23 cellular contexts compared by ENCODE assay signal in the genomic region with DNA sequence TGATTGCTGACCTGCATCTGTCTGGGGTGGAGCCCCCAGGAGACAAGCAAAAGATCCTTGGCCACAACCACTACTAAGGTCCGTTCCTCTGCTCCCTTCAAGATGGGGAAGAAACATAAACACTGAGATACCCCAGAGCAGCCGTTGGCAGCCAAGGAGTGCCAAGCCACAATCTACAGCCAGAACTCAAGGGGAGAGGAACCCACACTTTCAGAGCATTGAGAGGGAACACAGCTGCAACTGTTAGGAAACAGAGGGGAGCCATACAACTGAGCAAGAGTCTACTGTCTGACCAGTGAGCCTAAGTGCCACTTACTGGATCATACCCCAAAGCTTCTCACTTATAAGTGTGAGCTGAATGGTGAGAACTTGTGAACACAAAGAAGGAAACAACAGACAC. TPM values are rescaled to one million over a fixed set of nuclear protein-coding genes. Genes with fewer than 3 reads are reported as not detected.
"Had no signal": no experiment of that assay in that cellular context is flagged by ENCODE, and none has a peak within 500 bp of the region (broad histone marks: within the 10 kb centered on the region; RNA-seq: fewer than 3 reads in every experiment).

No MANE protein-coding gene starts in this region.

- H3K36me3 ChIP-seq: SJSA1 had no signal

- H3K4me3 ChIP-seq: SJSA1, SK-N-MC had no signal

- ATAC-seq: HepG2, T-cell had no signal

- H3K27me3 ChIP-seq: SJSA1 had no signal

- DNase-seq: KBM-7, MM.1S, NCI-H1092 treated with DMSO at 0.1 percent for 48 hours, NCI-H1417 treated with DMSO at 0.1 percent for 48 hours, NCI-H146, NCI-H1694 treated with DMSO at 0.1 percent for 48 hours, NCI-H2029, NCI-H2081 treated with DMSO at 0.1 percent for 48 hours, NCI-H2171, NCI-H226, NCI-H446, NCI-H510A, NCI-H524 treated with DMSO at 0.1 percent for 48 hours, NCI-H69, NCI-H774, Right ventricle myocardium superior, RPMI8226, SIG-M5, SW 1271, T-cell had no signal

- H3K27ac ChIP-seq: SJSA1, SK-N-MC had no signal

- H3K9me3 ChIP-seq: SJSA1 had no signal

- FAIRE-seq: HepG2 had no signal

RNA-seq across cellular contexts. Expression of gene ADRB2, which starts 44.6 kb away (rescaled TPM):
- total RNA-seq: HepG2 had no signal
- polyA plus RNA-seq: HepG2 had no signal
